In the genomic region with DNA sequence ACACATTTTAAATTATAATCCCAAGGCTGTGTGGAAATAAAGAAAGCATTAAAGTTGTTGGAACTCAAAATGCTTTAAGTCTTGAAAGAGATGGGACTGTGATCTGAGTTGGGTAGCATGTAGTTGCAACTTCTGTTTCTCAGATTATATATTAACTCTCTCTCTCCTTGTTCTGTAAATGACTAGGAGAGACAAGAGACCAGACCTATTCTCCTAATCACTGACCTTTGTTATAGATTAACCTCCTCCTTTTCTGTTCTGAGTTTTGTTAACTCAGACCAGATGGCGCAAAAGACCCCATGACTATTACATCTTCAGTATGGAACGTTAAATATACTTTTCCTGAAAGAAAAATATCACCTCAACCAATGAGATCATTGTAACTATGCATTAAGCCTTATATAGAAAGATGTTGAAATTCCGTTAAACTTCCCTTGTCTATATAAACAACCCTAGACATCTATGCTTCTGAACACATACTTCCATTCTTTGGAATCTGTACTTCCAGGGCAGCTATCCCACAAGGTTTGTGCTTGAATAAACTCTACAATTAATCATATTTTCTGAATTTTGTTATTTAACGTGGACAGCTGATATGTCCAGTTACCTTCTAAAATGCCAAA, we compare ENCODE assay signal across 1 cellular context.
TF ChIP-seq lines count a peak whose summit lies in the region.

No MANE protein-coding gene starts in this region.

TF ChIP-seq in HepG2, 621 proteins besides CTCF, POLR2A, EP300 and RAD21 (continued from another document):
- TF ChIP-seq, protein P1, sequence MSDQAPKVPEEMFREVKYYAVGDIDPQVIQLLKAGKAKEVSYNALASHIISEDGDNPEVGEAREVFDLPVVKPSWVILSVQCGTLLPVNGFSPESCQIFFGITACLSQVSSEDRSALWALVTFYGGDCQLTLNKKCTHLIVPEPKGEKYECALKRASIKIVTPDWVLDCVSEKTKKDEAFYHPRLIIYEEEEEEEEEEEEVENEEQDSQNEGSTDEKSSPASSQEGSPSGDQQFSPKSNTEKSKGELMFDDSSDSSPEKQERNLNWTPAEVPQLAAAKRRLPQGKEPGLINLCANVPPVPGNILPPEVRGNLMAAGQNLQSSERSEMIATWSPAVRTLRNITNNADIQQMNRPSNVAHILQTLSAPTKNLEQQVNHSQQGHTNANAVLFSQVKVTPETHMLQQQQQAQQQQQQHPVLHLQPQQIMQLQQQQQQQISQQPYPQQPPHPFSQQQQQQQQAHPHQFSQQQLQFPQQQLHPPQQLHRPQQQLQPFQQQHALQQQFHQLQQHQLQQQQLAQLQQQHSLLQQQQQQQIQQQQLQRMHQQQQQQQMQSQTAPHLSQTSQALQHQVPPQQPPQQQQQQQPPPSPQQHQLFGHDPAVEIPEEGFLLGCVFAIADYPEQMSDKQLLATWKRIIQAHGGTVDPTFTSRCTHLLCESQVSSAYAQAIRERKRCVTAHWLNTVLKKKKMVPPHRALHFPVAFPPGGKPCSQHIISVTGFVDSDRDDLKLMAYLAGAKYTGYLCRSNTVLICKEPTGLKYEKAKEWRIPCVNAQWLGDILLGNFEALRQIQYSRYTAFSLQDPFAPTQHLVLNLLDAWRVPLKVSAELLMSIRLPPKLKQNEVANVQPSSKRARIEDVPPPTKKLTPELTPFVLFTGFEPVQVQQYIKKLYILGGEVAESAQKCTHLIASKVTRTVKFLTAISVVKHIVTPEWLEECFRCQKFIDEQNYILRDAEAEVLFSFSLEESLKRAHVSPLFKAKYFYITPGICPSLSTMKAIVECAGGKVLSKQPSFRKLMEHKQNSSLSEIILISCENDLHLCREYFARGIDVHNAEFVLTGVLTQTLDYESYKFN (CRISPR knock-in tag; conservative IDR thresholded peaks at IDR 0.05), result peak; percentile 92
- TF ChIP-seq ATRX (CRISPR knock-in tag; IDR thresholded peaks at IDR 0.05; ENCODE audit: borderline replicate concordance), result no peak
- TF ChIP-seq ZNF10 (CRISPR knock-in tag; IDR thresholded peaks at IDR 0.05; ENCODE audit: borderline replicate concordance, low read depth), result no peak
- TF ChIP-seq ZFP82 (CRISPR knock-in tag; IDR thresholded peaks at IDR 0.05; ENCODE audit: borderline replicate concordance), result no peak
- TF ChIP-seq NFRKB (IDR thresholded peaks at IDR 0.05), result no peak
- 0 out of 2 replicates have a peak, but pooled peaks have one; percentile 37 for TF ChIP-seq ZNF772 (CRISPR knock-in tag; IDR thresholded peaks at IDR 0.05)
- no peak for TF ChIP-seq KDM5B (CRISPR knock-in tag; IDR thresholded peaks at IDR 0.05; ENCODE audit: borderline replicate concordance)
- no peak for TF ChIP-seq ZBTB8A (CRISPR knock-in tag; IDR thresholded peaks at IDR 0.05; ENCODE audit: borderline replicate concordance, low read depth)
- TF ChIP-seq ZNF138 (CRISPR knock-in tag; IDR thresholded peaks at IDR 0.05; ENCODE audit: low read depth), result no peak
- TF ChIP-seq, protein P2, sequence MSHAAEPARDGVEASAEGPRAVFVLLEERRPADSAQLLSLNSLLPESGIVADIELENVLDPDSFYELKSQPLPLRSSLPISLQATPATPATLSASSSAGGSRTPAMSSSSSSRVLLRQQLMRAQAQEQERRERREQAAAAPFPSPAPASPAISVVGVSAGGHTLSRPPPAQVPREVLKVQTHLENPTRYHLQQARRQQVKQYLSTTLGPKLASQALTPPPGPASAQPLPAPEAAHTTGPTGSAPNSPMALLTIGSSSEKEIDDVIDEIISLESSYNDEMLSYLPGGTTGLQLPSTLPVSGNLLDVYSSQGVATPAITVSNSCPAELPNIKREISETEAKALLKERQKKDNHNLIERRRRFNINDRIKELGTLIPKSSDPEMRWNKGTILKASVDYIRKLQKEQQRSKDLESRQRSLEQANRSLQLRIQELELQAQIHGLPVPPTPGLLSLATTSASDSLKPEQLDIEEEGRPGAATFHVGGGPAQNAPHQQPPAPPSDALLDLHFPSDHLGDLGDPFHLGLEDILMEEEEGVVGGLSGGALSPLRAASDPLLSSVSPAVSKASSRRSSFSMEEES (CRISPR knock-in tag; IDR thresholded peaks at IDR 0.05), result peak; percentile 100
- TF ChIP-seq GTF2F1 (IDR thresholded peaks at IDR 0.05; ENCODE audit: low read length), result peak; percentile 67; the same call in 1 of the 2 replicates
- TF ChIP-seq ZSCAN31 (CRISPR knock-in tag; IDR thresholded peaks at IDR 0.05; ENCODE audit: low read depth), result 0 out of 2 replicates have a peak, but pooled peaks have one; percentile 37
- TF ChIP-seq GZF1 (CRISPR knock-in tag; IDR thresholded peaks at IDR 0.05), result no peak
- peak; percentile 93; the same call in 1 of the 2 replicates for TF ChIP-seq ISL2 (CRISPR knock-in tag; IDR thresholded peaks at IDR 0.05)
- TF ChIP-seq, protein P3, sequence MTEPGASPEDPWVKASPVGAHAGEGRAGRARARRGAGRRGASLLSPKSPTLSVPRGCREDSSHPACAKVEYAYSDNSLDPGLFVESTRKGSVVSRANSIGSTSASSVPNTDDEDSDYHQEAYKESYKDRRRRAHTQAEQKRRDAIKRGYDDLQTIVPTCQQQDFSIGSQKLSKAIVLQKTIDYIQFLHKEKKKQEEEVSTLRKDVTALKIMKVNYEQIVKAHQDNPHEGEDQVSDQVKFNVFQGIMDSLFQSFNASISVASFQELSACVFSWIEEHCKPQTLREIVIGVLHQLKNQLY (CRISPR knock-in tag; IDR thresholded peaks at IDR 0.05), result peak; percentile 15; the same call in 1 of the 2 replicates
- TF ChIP-seq MTF2 (CRISPR knock-in tag; IDR thresholded peaks at IDR 0.05; ENCODE audit: borderline replicate concordance), result no peak
- TF ChIP-seq ZNF530 (CRISPR knock-in tag; IDR thresholded peaks at IDR 0.05; ENCODE audit: low read depth), result no peak
- 0 out of 2 replicates have a peak, but pooled peaks have one; percentile 11 for TF ChIP-seq CBFB (CRISPR knock-in tag; IDR thresholded peaks at IDR 0.05)
- no peak for TF ChIP-seq ZNF382 (CRISPR knock-in tag; IDR thresholded peaks at IDR 0.05; ENCODE audit: borderline replicate concordance)
- TF ChIP-seq PRMT3 (CRISPR knock-in tag; IDR thresholded peaks at IDR 0.05; ENCODE audit: borderline replicate concordance, low read depth), result no peak
- peak; percentile 76 for TF ChIP-seq POLR2G (IDR thresholded peaks at IDR 0.05; ENCODE audit: low read depth, low read length)
- 0 out of 2 replicates have a peak, but pooled peaks have one; percentile 6 for TF ChIP-seq ZNF121 (CRISPR knock-in tag; IDR thresholded peaks at IDR 0.05)
- peak; percentile 21; the same call in 1 of the 2 replicates for TF ChIP-seq NR2C2 (CRISPR knock-in tag; IDR thresholded peaks at IDR 0.05; ENCODE audit: borderline replicate concordance)
- no peak for TF ChIP-seq DNMT3B (CRISPR knock-in tag; conservative IDR thresholded peaks at IDR 0.05)
- TF ChIP-seq, protein P4, sequence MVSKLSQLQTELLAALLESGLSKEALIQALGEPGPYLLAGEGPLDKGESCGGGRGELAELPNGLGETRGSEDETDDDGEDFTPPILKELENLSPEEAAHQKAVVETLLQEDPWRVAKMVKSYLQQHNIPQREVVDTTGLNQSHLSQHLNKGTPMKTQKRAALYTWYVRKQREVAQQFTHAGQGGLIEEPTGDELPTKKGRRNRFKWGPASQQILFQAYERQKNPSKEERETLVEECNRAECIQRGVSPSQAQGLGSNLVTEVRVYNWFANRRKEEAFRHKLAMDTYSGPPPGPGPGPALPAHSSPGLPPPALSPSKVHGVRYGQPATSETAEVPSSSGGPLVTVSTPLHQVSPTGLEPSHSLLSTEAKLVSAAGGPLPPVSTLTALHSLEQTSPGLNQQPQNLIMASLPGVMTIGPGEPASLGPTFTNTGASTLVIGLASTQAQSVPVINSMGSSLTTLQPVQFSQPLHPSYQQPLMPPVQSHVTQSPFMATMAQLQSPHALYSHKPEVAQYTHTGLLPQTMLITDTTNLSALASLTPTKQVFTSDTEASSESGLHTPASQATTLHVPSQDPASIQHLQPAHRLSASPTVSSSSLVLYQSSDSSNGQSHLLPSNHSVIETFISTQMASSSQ (IDR thresholded peaks at IDR 0.05; ENCODE audit: low read depth), result peak; percentile 99
- TF ChIP-seq, protein P4 (CRISPR knock-in tag; IDR thresholded peaks at IDR 0.05; ENCODE audit: borderline replicate concordance), result peak; percentile 99
- peak; percentile 72; the same call in 1 of the 2 replicates for TF ChIP-seq ATF1 (CRISPR knock-in tag; IDR thresholded peaks at IDR 0.05)
